1 cellular context compared by ENCODE assay signal in the genomic region with DNA sequence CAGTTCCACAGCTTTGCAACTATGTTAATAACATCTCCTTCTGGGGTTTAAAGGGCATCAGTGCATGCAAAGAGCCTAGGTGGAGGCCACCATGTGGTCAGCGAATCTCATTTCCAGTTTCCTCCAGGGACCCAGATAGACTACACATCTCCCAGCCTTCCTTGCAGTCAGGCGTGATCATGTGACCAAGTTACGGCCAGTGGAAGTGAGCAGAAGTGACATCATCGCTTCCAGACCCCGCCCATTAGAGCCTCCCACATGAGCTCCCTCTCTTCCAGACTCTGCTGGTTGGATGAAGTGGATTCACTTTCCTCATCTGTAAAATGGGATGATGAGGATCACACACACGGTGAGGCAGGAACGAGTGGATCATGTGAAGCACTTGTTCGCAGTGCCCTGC.
A peak's percentile ranks its signal among the peaks of the same experiment; 100 is the strongest.
TF ChIP-seq lines count a peak whose summit lies in the region.

No MANE protein-coding gene starts in this region.

TF ChIP-seq in HepG2, 621 proteins besides CTCF, POLR2A, EP300 and RAD21 (continued from another document):
- TF ChIP-seq, protein P1, sequence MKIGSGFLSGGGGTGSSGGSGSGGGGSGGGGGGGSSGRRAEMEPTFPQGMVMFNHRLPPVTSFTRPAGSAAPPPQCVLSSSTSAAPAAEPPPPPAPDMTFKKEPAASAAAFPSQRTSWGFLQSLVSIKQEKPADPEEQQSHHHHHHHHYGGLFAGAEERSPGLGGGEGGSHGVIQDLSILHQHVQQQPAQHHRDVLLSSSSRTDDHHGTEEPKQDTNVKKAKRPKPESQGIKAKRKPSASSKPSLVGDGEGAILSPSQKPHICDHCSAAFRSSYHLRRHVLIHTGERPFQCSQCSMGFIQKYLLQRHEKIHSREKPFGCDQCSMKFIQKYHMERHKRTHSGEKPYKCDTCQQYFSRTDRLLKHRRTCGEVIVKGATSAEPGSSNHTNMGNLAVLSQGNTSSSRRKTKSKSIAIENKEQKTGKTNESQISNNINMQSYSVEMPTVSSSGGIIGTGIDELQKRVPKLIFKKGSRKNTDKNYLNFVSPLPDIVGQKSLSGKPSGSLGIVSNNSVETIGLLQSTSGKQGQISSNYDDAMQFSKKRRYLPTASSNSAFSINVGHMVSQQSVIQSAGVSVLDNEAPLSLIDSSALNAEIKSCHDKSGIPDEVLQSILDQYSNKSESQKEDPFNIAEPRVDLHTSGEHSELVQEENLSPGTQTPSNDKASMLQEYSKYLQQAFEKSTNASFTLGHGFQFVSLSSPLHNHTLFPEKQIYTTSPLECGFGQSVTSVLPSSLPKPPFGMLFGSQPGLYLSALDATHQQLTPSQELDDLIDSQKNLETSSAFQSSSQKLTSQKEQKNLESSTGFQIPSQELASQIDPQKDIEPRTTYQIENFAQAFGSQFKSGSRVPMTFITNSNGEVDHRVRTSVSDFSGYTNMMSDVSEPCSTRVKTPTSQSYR (CRISPR knock-in tag; IDR thresholded peaks at IDR 0.05; ENCODE audit: borderline replicate concordance): no peak
- TF ChIP-seq MAZ (IDR thresholded peaks at IDR 0.05; ENCODE audit: borderline replicate concordance, low read depth, low read length): no peak
- no peak for TF ChIP-seq MAZ (CRISPR knock-in tag; IDR thresholded peaks at IDR 0.05; ENCODE audit: low read depth)
- no peak for TF ChIP-seq ZNF232 (CRISPR knock-in tag; IDR thresholded peaks at IDR 0.05; ENCODE audit: borderline replicate concordance)
- no peak for TF ChIP-seq POLR2AphosphoS2 (IDR thresholded peaks at IDR 0.05; ENCODE audit: low read depth, low read length)
- TF ChIP-seq CREB1 (IDR thresholded peaks at IDR 0.05): peak; percentile 57; the same call in 1 of the 2 replicates
- no peak for TF ChIP-seq CREB1 (CRISPR knock-in tag; IDR thresholded peaks at IDR 0.05)
- TF ChIP-seq, protein P2, sequence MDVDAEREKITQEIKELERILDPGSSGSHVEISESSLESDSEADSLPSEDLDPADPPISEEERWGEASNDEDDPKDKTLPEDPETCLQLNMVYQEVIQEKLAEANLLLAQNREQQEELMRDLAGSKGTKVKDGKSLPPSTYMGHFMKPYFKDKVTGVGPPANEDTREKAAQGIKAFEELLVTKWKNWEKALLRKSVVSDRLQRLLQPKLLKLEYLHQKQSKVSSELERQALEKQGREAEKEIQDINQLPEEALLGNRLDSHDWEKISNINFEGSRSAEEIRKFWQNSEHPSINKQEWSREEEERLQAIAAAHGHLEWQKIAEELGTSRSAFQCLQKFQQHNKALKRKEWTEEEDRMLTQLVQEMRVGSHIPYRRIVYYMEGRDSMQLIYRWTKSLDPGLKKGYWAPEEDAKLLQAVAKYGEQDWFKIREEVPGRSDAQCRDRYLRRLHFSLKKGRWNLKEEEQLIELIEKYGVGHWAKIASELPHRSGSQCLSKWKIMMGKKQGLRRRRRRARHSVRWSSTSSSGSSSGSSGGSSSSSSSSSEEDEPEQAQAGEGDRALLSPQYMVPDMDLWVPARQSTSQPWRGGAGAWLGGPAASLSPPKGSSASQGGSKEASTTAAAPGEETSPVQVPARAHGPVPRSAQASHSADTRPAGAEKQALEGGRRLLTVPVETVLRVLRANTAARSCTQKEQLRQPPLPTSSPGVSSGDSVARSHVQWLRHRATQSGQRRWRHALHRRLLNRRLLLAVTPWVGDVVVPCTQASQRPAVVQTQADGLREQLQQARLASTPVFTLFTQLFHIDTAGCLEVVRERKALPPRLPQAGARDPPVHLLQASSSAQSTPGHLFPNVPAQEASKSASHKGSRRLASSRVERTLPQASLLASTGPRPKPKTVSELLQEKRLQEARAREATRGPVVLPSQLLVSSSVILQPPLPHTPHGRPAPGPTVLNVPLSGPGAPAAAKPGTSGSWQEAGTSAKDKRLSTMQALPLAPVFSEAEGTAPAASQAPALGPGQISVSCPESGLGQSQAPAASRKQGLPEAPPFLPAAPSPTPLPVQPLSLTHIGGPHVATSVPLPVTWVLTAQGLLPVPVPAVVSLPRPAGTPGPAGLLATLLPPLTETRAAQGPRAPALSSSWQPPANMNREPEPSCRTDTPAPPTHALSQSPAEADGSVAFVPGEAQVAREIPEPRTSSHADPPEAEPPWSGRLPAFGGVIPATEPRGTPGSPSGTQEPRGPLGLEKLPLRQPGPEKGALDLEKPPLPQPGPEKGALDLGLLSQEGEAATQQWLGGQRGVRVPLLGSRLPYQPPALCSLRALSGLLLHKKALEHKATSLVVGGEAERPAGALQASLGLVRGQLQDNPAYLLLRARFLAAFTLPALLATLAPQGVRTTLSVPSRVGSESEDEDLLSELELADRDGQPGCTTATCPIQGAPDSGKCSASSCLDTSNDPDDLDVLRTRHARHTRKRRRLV (CRISPR knock-in tag; IDR thresholded peaks at IDR 0.05): no peak
- TF ChIP-seq ZNF761 (CRISPR knock-in tag; conservative IDR thresholded peaks at IDR 0.05): no peak
- no peak for TF ChIP-seq ETV5 (CRISPR knock-in tag; IDR thresholded peaks at IDR 0.05; ENCODE audit: borderline replicate concordance)
- TF ChIP-seq NR3C1 (CRISPR knock-in tag; IDR thresholded peaks at IDR 0.05): no peak
- no peak for TF ChIP-seq IKZF4 (CRISPR knock-in tag; IDR thresholded peaks at IDR 0.05; ENCODE audit: borderline replicate concordance, low read depth, not compliant biosample characterization)
- TF ChIP-seq, protein P3, sequence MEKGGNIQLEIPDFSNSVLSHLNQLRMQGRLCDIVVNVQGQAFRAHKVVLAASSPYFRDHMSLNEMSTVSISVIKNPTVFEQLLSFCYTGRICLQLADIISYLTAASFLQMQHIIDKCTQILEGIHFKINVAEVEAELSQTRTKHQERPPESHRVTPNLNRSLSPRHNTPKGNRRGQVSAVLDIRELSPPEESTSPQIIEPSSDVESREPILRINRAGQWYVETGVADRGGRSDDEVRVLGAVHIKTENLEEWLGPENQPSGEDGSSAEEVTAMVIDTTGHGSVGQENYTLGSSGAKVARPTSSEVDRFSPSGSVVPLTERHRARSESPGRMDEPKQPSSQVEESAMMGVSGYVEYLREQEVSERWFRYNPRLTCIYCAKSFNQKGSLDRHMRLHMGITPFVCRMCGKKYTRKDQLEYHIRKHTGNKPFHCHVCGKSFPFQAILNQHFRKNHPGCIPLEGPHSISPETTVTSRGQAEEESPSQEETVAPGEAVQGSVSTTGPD (CRISPR knock-in tag; IDR thresholded peaks at IDR 0.05): no peak
- TF ChIP-seq, protein P4, sequence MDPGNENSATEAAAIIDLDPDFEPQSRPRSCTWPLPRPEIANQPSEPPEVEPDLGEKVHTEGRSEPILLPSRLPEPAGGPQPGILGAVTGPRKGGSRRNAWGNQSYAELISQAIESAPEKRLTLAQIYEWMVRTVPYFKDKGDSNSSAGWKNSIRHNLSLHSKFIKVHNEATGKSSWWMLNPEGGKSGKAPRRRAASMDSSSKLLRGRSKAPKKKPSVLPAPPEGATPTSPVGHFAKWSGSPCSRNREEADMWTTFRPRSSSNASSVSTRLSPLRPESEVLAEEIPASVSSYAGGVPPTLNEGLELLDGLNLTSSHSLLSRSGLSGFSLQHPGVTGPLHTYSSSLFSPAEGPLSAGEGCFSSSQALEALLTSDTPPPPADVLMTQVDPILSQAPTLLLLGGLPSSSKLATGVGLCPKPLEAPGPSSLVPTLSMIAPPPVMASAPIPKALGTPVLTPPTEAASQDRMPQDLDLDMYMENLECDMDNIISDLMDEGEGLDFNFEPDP (CRISPR knock-in tag; conservative IDR thresholded peaks at IDR 0.05): no peak
- no peak for TF ChIP-seq ZNF235 (CRISPR knock-in tag; IDR thresholded peaks at IDR 0.05; ENCODE audit: borderline replicate concordance)
- no peak for TF ChIP-seq ZFP36L1 (CRISPR knock-in tag; IDR thresholded peaks at IDR 0.05)
- TF ChIP-seq CBX1 (IDR thresholded peaks at IDR 0.05; ENCODE audit: low read depth): no peak
- TF ChIP-seq HNF4A (CRISPR knock-in tag; IDR thresholded peaks at IDR 0.05): no peak
- no peak for TF ChIP-seq NONO (IDR thresholded peaks at IDR 0.05)
- TF ChIP-seq NONO (CRISPR knock-in tag; conservative IDR thresholded peaks at IDR 0.05): no peak
- no peak for TF ChIP-seq ZNF703 (CRISPR knock-in tag; IDR thresholded peaks at IDR 0.05; ENCODE audit: borderline replicate concordance)
- TF ChIP-seq, protein P5, sequence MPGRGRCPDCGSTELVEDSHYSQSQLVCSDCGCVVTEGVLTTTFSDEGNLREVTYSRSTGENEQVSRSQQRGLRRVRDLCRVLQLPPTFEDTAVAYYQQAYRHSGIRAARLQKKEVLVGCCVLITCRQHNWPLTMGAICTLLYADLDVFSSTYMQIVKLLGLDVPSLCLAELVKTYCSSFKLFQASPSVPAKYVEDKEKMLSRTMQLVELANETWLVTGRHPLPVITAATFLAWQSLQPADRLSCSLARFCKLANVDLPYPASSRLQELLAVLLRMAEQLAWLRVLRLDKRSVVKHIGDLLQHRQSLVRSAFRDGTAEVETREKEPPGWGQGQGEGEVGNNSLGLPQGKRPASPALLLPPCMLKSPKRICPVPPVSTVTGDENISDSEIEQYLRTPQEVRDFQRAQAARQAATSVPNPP (CRISPR knock-in tag; IDR thresholded peaks at IDR 0.05): no peak
- no peak for TF ChIP-seq AGO1 (IDR thresholded peaks at IDR 0.05; ENCODE audit: low read depth, low read length, poor library complexity, severe bottlenecking)
- TF ChIP-seq, protein P6, sequence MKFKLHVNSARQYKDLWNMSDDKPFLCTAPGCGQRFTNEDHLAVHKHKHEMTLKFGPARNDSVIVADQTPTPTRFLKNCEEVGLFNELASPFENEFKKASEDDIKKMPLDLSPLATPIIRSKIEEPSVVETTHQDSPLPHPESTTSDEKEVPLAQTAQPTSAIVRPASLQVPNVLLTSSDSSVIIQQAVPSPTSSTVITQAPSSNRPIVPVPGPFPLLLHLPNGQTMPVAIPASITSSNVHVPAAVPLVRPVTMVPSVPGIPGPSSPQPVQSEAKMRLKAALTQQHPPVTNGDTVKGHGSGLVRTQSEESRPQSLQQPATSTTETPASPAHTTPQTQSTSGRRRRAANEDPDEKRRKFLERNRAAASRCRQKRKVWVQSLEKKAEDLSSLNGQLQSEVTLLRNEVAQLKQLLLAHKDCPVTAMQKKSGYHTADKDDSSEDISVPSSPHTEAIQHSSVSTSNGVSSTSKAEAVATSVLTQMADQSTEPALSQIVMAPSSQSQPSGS (CRISPR knock-in tag; IDR thresholded peaks at IDR 0.05): peak; percentile 61
- TF ChIP-seq KDM1A (CRISPR knock-in tag; IDR thresholded peaks at IDR 0.05): 0 out of 2 replicates have a peak, but pooled peaks have one; percentile 34
- TF ChIP-seq, protein P7, sequence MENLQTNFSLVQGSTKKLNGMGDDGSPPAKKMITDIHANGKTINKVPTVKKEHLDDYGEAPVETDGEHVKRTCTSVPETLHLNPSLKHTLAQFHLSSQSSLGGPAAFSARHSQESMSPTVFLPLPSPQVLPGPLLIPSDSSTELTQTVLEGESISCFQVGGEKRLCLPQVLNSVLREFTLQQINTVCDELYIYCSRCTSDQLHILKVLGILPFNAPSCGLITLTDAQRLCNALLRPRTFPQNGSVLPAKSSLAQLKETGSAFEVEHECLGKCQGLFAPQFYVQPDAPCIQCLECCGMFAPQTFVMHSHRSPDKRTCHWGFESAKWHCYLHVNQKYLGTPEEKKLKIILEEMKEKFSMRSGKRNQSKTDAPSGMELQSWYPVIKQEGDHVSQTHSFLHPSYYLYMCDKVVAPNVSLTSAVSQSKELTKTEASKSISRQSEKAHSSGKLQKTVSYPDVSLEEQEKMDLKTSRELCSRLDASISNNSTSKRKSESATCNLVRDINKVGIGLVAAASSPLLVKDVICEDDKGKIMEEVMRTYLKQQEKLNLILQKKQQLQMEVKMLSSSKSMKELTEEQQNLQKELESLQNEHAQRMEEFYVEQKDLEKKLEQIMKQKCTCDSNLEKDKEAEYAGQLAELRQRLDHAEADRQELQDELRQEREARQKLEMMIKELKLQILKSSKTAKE (CRISPR knock-in tag; IDR thresholded peaks at IDR 0.05; ENCODE audit: borderline replicate concordance): no peak
- peak; percentile 80 for TF ChIP-seq ATF7 (IDR thresholded peaks at IDR 0.05)
- TF ChIP-seq ATF7 (CRISPR knock-in tag; IDR thresholded peaks at IDR 0.05): no peak
- TF ChIP-seq CHCHD3 (CRISPR knock-in tag; IDR thresholded peaks at IDR 0.05): no peak
- no peak for TF ChIP-seq ZNF292 (CRISPR knock-in tag; IDR thresholded peaks at IDR 0.05; ENCODE audit: borderline replicate concordance, low read depth)
- TF ChIP-seq, protein P8, sequence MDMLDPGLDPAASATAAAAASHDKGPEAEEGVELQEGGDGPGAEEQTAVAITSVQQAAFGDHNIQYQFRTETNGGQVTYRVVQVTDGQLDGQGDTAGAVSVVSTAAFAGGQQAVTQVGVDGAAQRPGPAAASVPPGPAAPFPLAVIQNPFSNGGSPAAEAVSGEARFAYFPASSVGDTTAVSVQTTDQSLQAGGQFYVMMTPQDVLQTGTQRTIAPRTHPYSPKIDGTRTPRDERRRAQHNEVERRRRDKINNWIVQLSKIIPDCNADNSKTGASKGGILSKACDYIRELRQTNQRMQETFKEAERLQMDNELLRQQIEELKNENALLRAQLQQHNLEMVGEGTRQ (IDR thresholded peaks at IDR 0.05; ENCODE audit: low read depth, low read length): peak; percentile 55
- TF ChIP-seq, protein P8 (CRISPR knock-in tag; IDR thresholded peaks at IDR 0.05; ENCODE audit: borderline replicate concordance): peak; percentile 44; the same call in 1 of the 2 replicates
- TF ChIP-seq, protein P9, sequence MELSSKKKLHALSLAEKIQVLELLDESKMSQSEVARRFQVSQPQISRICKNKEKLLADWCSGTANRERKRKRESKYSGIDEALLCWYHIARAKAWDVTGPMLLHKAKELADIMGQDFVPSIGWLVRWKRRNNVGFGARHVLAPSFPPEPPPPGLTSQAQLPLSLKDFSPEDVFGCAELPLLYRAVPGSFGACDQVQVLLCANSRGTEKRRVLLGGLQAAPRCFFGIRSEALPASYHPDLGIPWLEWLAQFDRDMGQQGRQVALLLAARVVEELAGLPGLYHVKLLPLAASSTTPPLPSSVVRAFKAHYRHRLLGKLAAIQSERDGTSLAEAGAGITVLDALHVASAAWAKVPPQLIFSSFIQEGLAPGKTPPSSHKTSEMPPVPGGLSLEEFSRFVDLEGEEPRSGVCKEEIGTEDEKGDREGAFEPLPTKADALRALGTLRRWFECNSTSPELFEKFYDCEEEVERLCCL (CRISPR knock-in tag; IDR thresholded peaks at IDR 0.05; ENCODE audit: borderline replicate concordance): no peak
- peak; percentile 72 for TF ChIP-seq ZNF629 (CRISPR knock-in tag; conservative IDR thresholded peaks at IDR 0.05)
- no peak for TF ChIP-seq ZNF709 (CRISPR knock-in tag; IDR thresholded peaks at IDR 0.05)
- TF ChIP-seq NKX3-1 (CRISPR knock-in tag; IDR thresholded peaks at IDR 0.05): no peak
- no peak for TF ChIP-seq SMAD1 (CRISPR knock-in tag; IDR thresholded peaks at IDR 0.05; ENCODE audit: borderline replicate concordance, low read depth)
- no peak for TF ChIP-seq ZNF430 (CRISPR knock-in tag; IDR thresholded peaks at IDR 0.05)
- no peak for TF ChIP-seq ZNF883 (CRISPR knock-in tag; IDR thresholded peaks at IDR 0.05; ENCODE audit: not compliant biosample characterization)
- TF ChIP-seq ZMYM3 (CRISPR knock-in tag; IDR thresholded peaks at IDR 0.05): 0 out of 2 replicates have a peak, but pooled peaks have one; percentile 38
